Comparison of ENCODE assay signal across 11 cellular contexts in the genomic region with DNA sequence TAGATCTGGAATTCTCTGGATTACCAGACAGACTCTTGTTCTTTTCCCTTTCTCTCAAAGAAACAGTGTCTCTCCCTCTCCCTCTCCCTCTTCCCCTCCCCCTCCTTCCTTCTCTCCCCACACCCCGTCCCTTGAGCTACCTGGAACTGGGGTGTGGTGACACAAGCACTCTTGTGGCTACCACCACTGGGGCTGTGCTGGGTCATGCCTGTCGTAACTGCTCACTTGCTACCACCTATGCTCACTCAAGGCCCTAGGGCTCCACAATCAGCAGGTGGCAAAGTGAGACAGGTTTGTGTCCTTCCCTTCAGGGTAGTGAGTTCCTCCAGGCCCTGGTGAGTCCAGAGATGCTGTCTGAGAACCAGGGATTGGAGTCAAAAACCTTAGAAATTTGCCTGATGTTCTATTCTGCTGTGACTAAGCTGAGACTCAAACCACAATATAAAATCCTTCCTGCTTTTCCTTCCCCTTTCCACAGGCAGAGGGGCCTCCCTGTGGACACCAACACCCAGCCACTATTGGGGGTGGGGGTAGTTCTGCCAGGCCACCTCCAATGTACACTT.
A peak's percentile ranks its signal among the peaks of the same experiment; 100 is the strongest.
DNase-seq lines count a peak whose midpoint lies in the region; ATAC-seq and TF ChIP-seq lines count a peak whose summit lies in the region.
"Had no signal": no experiment of that assay in that cellular context is flagged by ENCODE, and none has a peak within 500 bp of the region (broad histone marks: within the 10 kb centered on the region; RNA-seq: fewer than 3 reads in every experiment).

No MANE protein-coding gene starts in this region.

- intact Hi-C loops in IMR-90 (cut with micrococcal nuclease) = no loop called here
- intact Hi-C loops in activated T-helper 1 cell treated with anti-CD3 and anti-CD28 coated beads, Interleukin-12 subunit alpha, Interleukin-12 subunit beta, Interleukin-2, Interleukin-4 antibody, amounts not matched to agents 30 ng/mL and 10 ng/mL and 1 ng/mL, durations not matched to agents 14 hours and 24 hours and 36 hours (cut with micrococcal nuclease) = no loop called here

- H2AK5ac ChIP-seq in IMR-90 (ENCODE audit: low read depth, low read length) = no peak overlapping the region

- no peak for TF ChIP-seq POLR2A in IMR-90 (IDR thresholded peaks at IDR 0.05; ENCODE audit: low read depth, low read length)

- H3K4me3 Mint-ChIP-seq in activated T-helper 1 cell treated with anti-CD3 and anti-CD28 coated beads, Interleukin-12 subunit alpha, Interleukin-12 subunit beta, Interleukin-2, Interleukin-4 antibody, amounts not matched to agents 30 ng/mL and 10 ng/mL and 1 ng/mL, durations not matched to agents 14 hours and 24 hours and 36 hours = no peak overlapping the region
- no peak overlapping the region for H3K4me3 Mint-ChIP-seq in natural killer cell treated with Interleukin-12 subunit alpha and Interleukin-12 subunit beta and Interleukin-15 and Interleukin-18, amount 100 ng/mL, for 72 hours

- no peak overlapping the region for H4K8ac ChIP-seq in IMR-90 (ENCODE audit: low read depth in 2 of 2, low read length in 2 of 2)

- H3K27me3 ChIP-seq in IMR-90 (ENCODE audit: control insufficient read depth, insufficient read depth, low read length) = no peaks in the 10 kb centered on the region
- H3K27me3 ChIP-seq: hepatocyte had no signal

- H3K4me2 ChIP-seq in IMR-90 (ENCODE audit: low read depth, low read length) = no peak overlapping the region
- H3K4me2 ChIP-seq: hepatocyte had no signal

- no peak overlapping the region for H2BK5ac ChIP-seq in IMR-90 (ENCODE audit: low read depth, low read length, poor library complexity, severe bottlenecking)

- in situ Hi-C loops in IMR-90 (cut with MboI; ENCODE audit: low sequenced_read_pairs) = no loop called here

- DNase-seq in EL = peak; percentile 1
- no peak for DNase-seq in IMR-90
- DNase-seq in activated T-helper 1 cell treated with anti-CD3 and anti-CD28 coated beads, Interleukin-12 subunit alpha, Interleukin-12 subunit beta, Interleukin-2, Interleukin-4 antibody, amounts not matched to agents 30 ng/mL and 10 ng/mL and 1 ng/mL, durations not matched to agents 14 hours and 24 hours and 36 hours (ENCODE audit: low spot score) = peak; percentile 14
- no peak for DNase-seq in natural killer cell treated with Interleukin-12 subunit alpha and Interleukin-12 subunit beta and Interleukin-15 and Interleukin-18, amount 100 ng/mL, for 72 hours (ENCODE audit: low spot score)
- no peak for DNase-seq in SW480 (ENCODE audit: low spot score)
- DNase-seq in NCI-H1105 (lab: John Stamatoyannopoulos, UW) = no peak
- DNase-seq: activated T-cell treated with anti-CD3 and anti-CD28 coated beads, Interleukin-2, amount 50 U/mL, for 1 hour; NCI-H2171 had no signal

- no peak overlapping the region for H4K5ac ChIP-seq in IMR-90 (ENCODE audit: low read depth, low read length)

- no peak for TF ChIP-seq RAD21 in IMR-90 (IDR thresholded peaks at IDR 0.05; ENCODE audit: low read length)

- H3K18ac ChIP-seq in IMR-90 (ENCODE audit: low read depth, low read length) = 0 out of 2 replicates have a peak overlapping the region, but pooled peaks have one; percentile 38

- no peak overlapping the region for H3K23ac ChIP-seq in IMR-90 (ENCODE audit: low read depth, low read length)

- H3K79me1 ChIP-seq in IMR-90 (ENCODE audit: low read depth in 1 of 2, low read length in 2 of 2) = peaks cover 10 to 21% of the 10 kb centered on the region in 2 experiments

- no peak overlapping the region for H3K27ac ChIP-seq in IMR-90 (ENCODE audit: insufficient read depth, low read length)
- H3K27ac ChIP-seq: hepatocyte had no signal

- H3K36me3 Mint-ChIP-seq in activated T-helper 1 cell treated with anti-CD3 and anti-CD28 coated beads, Interleukin-12 subunit alpha, Interleukin-12 subunit beta, Interleukin-2, Interleukin-4 antibody, amounts not matched to agents 30 ng/mL and 10 ng/mL and 1 ng/mL, durations not matched to agents 14 hours and 24 hours and 36 hours (ENCODE audit: low read depth) = peaks cover 2% of the 10 kb centered on the region
- no peaks in the 10 kb centered on the region for H3K36me3 Mint-ChIP-seq in natural killer cell treated with Interleukin-12 subunit alpha and Interleukin-12 subunit beta and Interleukin-15 and Interleukin-18, amount 100 ng/mL, for 72 hours

- H3K14ac ChIP-seq in IMR-90 (replicated peaks; ENCODE audit: low read depth, low read length) = no peak overlapping the region

- H3K56ac ChIP-seq in IMR-90 (ENCODE audit: extremely low read depth, insufficient read depth, low read length) = no peak overlapping the region

- H3K4me1 Mint-ChIP-seq in activated T-helper 1 cell treated with anti-CD3 and anti-CD28 coated beads, Interleukin-12 subunit alpha, Interleukin-12 subunit beta, Interleukin-2, Interleukin-4 antibody, amounts not matched to agents 30 ng/mL and 10 ng/mL and 1 ng/mL, durations not matched to agents 14 hours and 24 hours and 36 hours (ENCODE audit: low read depth) = peaks cover 17% of the 10 kb centered on the region
- peaks cover 9% of the 10 kb centered on the region in 2 donors for H3K4me1 Mint-ChIP-seq in natural killer cell treated with Interleukin-12 subunit alpha and Interleukin-12 subunit beta and Interleukin-15 and Interleukin-18, amount 100 ng/mL, for 72 hours (ENCODE audit: low read depth in 2 of 2)

- H2BK15ac ChIP-seq in IMR-90 (ENCODE audit: low read depth, low read length) = no peak overlapping the region

- CTCF ChIA-PET in IMR-90 (lab: Yijun Ruan, JAX) = no interaction called here

- no peak overlapping the region for H3K9ac ChIP-seq in IMR-90 (ENCODE audit: low read depth, low read length)

- no peak overlapping the region for H2BK120ac ChIP-seq in IMR-90 (ENCODE audit: low read depth, low read length)

- no peaks in the 10 kb centered on the region for H3K9me3 Mint-ChIP-seq in activated T-helper 1 cell treated with anti-CD3 and anti-CD28 coated beads, Interleukin-12 subunit alpha, Interleukin-12 subunit beta, Interleukin-2, Interleukin-4 antibody, amounts not matched to agents 30 ng/mL and 10 ng/mL and 1 ng/mL, durations not matched to agents 14 hours and 24 hours and 36 hours
- H3K9me3 Mint-ChIP-seq in natural killer cell treated with Interleukin-12 subunit alpha and Interleukin-12 subunit beta and Interleukin-15 and Interleukin-18, amount 100 ng/mL, for 72 hours = no peaks in the 10 kb centered on the region

- no peaks in the 10 kb centered on the region; the same call in 1 of the 2 replicates for H3K36me3 ChIP-seq in IMR-90 (ENCODE audit: control insufficient read depth, insufficient read depth, low read length)

- no peak overlapping the region for H2AFZ ChIP-seq in IMR-90 (replicated peaks; ENCODE audit: low read length, poor library complexity)
- H2AFZ ChIP-seq: hepatocyte had no signal

- H4K20me1 ChIP-seq in IMR-90 (ENCODE audit: insufficient read depth, low read length) = no peaks in the 10 kb centered on the region

- dilution Hi-C loops in IMR-90 (cut with HindIII; ENCODE audit: low sequenced_read_pairs, unreplicated experiment) = no loop called here

- H3K9me1 ChIP-seq in IMR-90 (ENCODE audit: insufficient read depth, low read length) = peaks cover 11% of the 10 kb centered on the region; the same call in 1 of the 2 replicates

- H2BK20ac ChIP-seq in IMR-90 (ENCODE audit: low read depth, low read length) = no peak overlapping the region

- peak overlapping the region; percentile 67 for H3K27ac Mint-ChIP-seq in activated T-helper 1 cell treated with anti-CD3 and anti-CD28 coated beads, Interleukin-12 subunit alpha, Interleukin-12 subunit beta, Interleukin-2, Interleukin-4 antibody, amounts not matched to agents 30 ng/mL and 10 ng/mL and 1 ng/mL, durations not matched to agents 14 hours and 24 hours and 36 hours
- H3K27ac Mint-ChIP-seq in natural killer cell treated with Interleukin-12 subunit alpha and Interleukin-12 subunit beta and Interleukin-15 and Interleukin-18, amount 100 ng/mL, for 72 hours = peak overlapping the region in 1 of 2 donors; percentile 50

- ATAC-seq in IMR-90 (ENCODE audit: low read depth) = no peak
- peak; percentile 63 to 65 for ATAC-seq in natural killer cell treated with Interleukin-12 subunit alpha and Interleukin-12 subunit beta and Interleukin-15 and Interleukin-18, amount 100 ng/mL, for 72 hours
- no peak for ATAC-seq in activated CD4-positive, CD25-positive, alpha-beta regulatory T cell treated with anti-CD3 and anti-CD28 coated beads, Interleukin-2, amount 50 U/mL, for 24 hours
- ATAC-seq: Panc1 had no signal

- H3K9me3 ChIP-seq in IMR-90 (ENCODE audit: control insufficient read depth, insufficient read depth, low read length) = no peaks in the 10 kb centered on the region

- TF ChIP-seq CTCF in IMR-90 (conservative IDR thresholded peaks at IDR 0.05; ENCODE audit: low read depth, low read length) = no peak

- H3K4me1 ChIP-seq in IMR-90 (ENCODE audit: control insufficient read depth, insufficient read depth, low read length) = peaks cover 2% of the 10 kb centered on the region

- POLR2A ChIA-PET in IMR-90 (lab: Charles Lee; ENCODE audit: unreplicated experiment) = no interaction called here

- no peaks in the 10 kb centered on the region for H3K27me3 Mint-ChIP-seq in activated T-helper 1 cell treated with anti-CD3 and anti-CD28 coated beads, Interleukin-12 subunit alpha, Interleukin-12 subunit beta, Interleukin-2, Interleukin-4 antibody, amounts not matched to agents 30 ng/mL and 10 ng/mL and 1 ng/mL, durations not matched to agents 14 hours and 24 hours and 36 hours (ENCODE audit: insufficient read depth)
- H3K27me3 Mint-ChIP-seq in natural killer cell treated with Interleukin-12 subunit alpha and Interleukin-12 subunit beta and Interleukin-15 and Interleukin-18, amount 100 ng/mL, for 72 hours = no peaks in the 10 kb centered on the region

- H3K4me3 ChIP-seq in IMR-90 (ENCODE audit: insufficient read depth, low read depth, low read length) = no peak overlapping the region
- H3K4me3 ChIP-seq: hepatocyte had no signal

- no peak overlapping the region for H3K4ac ChIP-seq in IMR-90 (ENCODE audit: low read depth, low read length)

- BruUV-seq in IMR-90 (replicated peaks; lab: Mats Ljungman, UMichigan) = no TSS peak

- peak overlapping the region; percentile 10 for H2AK9ac ChIP-seq in IMR-90 (replicated peaks; ENCODE audit: low read depth, low read length, poor library complexity)

- no CpG with 5 or more reads among the region's 2 CpGs for WGBS in IMR-90 (ENCODE audit: extremely low coverage in 2 of 2, insufficient read length in 1 of 2), 2 experiments

- H4K91ac ChIP-seq in IMR-90 (ENCODE audit: insufficient read depth, low read depth, low read length) = no peak overlapping the region

TF ChIP-seq in IMR-90, 13 proteins besides CTCF, POLR2A, EP300 and RAD21 (continues in another document):
- no peak for TF ChIP-seq MAFK (IDR thresholded peaks at IDR 0.05; ENCODE audit: low read depth, low read length)
- TF ChIP-seq MXI1 (IDR thresholded peaks at IDR 0.05; ENCODE audit: borderline replicate concordance, low read depth, low read length) = no peak
- TF ChIP-seq, protein P1, sequence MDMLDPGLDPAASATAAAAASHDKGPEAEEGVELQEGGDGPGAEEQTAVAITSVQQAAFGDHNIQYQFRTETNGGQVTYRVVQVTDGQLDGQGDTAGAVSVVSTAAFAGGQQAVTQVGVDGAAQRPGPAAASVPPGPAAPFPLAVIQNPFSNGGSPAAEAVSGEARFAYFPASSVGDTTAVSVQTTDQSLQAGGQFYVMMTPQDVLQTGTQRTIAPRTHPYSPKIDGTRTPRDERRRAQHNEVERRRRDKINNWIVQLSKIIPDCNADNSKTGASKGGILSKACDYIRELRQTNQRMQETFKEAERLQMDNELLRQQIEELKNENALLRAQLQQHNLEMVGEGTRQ (IDR thresholded peaks at IDR 0.05; ENCODE audit: low read depth, low read length) = no peak

Comparison
In these comparisons a context has a peak if more than half of its experiments do, and no peak if none do; other contexts are left out.
1. DNase-seq: peak in EL (single experiment) and activated T-helper 1 cell treated with anti-CD3 and anti-CD28 coated beads, Interleukin-12 subunit alpha, Interleukin-12 subunit beta, Interleukin-2, Interleukin-4 antibody, amounts not matched to agents 30 ng/mL and 10 ng/mL and 1 ng/mL, durations not matched to agents 14 hours and 24 hours and 36 hours (single experiment); none in IMR-90 (single experiment), natural killer cell treated with Interleukin-12 subunit alpha and Interleukin-12 subunit beta and Interleukin-15 and Interleukin-18, amount 100 ng/mL, for 72 hours (single experiment), SW480 (single experiment) and NCI-H1105 (single experiment).
2. ATAC-seq: peak in natural killer cell treated with Interleukin-12 subunit alpha and Interleukin-12 subunit beta and Interleukin-15 and Interleukin-18, amount 100 ng/mL, for 72 hours (2 of 2); none in IMR-90 (single experiment) and activated CD4-positive, CD25-positive, alpha-beta regulatory T cell treated with anti-CD3 and anti-CD28 coated beads, Interleukin-2, amount 50 U/mL, for 24 hours (0 of 2).